ENCODE assay signal across 1 cellular context in genomic region chr15:58331903-58332675, GRCh38.
TF ChIP-seq lines count a peak whose summit lies in the region.

No MANE protein-coding gene starts in this region.

TF ChIP-seq in HepG2, 621 proteins besides CTCF, POLR2A, EP300 and RAD21 (continued from another document and continues in another):
- TF ChIP-seq TARDBP (CRISPR knock-in tag; IDR thresholded peaks at IDR 0.05), result no peak
- TF ChIP-seq ZNF619 (CRISPR knock-in tag; IDR thresholded peaks at IDR 0.05), result no peak
- 0 out of 2 replicates have a peak, but pooled peaks have one; percentile 43 for TF ChIP-seq ZNF639 (CRISPR knock-in tag; conservative IDR thresholded peaks at IDR 0.05)
- no peak for TF ChIP-seq NONO (IDR thresholded peaks at IDR 0.05)
- TF ChIP-seq NONO (CRISPR knock-in tag; conservative IDR thresholded peaks at IDR 0.05), result 0 out of 2 replicates have a peak, but pooled peaks have one; percentile 38
- peak; percentile 75; the same call in 1 of the 2 replicates for TF ChIP-seq TBX3 (IDR thresholded peaks at IDR 0.05; ENCODE audit: borderline replicate concordance)
- TF ChIP-seq HMGXB4 (CRISPR knock-in tag; IDR thresholded peaks at IDR 0.05; ENCODE audit: borderline replicate concordance in 1 of 2, low read depth in 1 of 2), result peak in 1 of 2 experiments; percentile 28; a peak in 2 of 4 replicates
- TF ChIP-seq ZNF781 (CRISPR knock-in tag; IDR thresholded peaks at IDR 0.05; ENCODE audit: borderline replicate concordance, not compliant biosample characterization), result no peak
- peak; percentile 49 for TF ChIP-seq BHLHE40 (IDR thresholded peaks at IDR 0.05; ENCODE audit: low read length)
- peak; percentile 21; the same call in 1 of the 2 replicates for TF ChIP-seq TCF7 (IDR thresholded peaks at IDR 0.05; ENCODE audit: low read depth)
- peak; percentile 60; the same call in 1 of the 2 replicates for TF ChIP-seq ZMYM2 (CRISPR knock-in tag; IDR thresholded peaks at IDR 0.05)
- no peak; the same call in 1 of the 2 replicates for TF ChIP-seq ZNF205 (CRISPR knock-in tag; IDR thresholded peaks at IDR 0.05)
- TF ChIP-seq CSRNP2 (CRISPR knock-in tag; conservative IDR thresholded peaks at IDR 0.05; ENCODE audit: low read depth), result no peak
- no peak for TF ChIP-seq HOXA5 (CRISPR knock-in tag; IDR thresholded peaks at IDR 0.05)
- peak; percentile 57; the same call in 1 of the 2 replicates for TF ChIP-seq ZNF670 (CRISPR knock-in tag; IDR thresholded peaks at IDR 0.05; ENCODE audit: borderline replicate concordance)
- peak; percentile 64 for TF ChIP-seq RBM22 (optimal IDR thresholded peaks at IDR 0.05; ENCODE audit: low read length)
- peak; percentile 79 for TF ChIP-seq MAX (IDR thresholded peaks at IDR 0.05)
- TF ChIP-seq SOX5 (CRISPR knock-in tag; IDR thresholded peaks at IDR 0.05; ENCODE audit: borderline replicate concordance), result peak; percentile 57; the same call in 1 of the 2 replicates
- no peak for TF ChIP-seq GMEB2 (CRISPR knock-in tag; IDR thresholded peaks at IDR 0.05; ENCODE audit: low read depth)
- TF ChIP-seq ZNF430 (CRISPR knock-in tag; IDR thresholded peaks at IDR 0.05), result no peak; the same call in 1 of the 2 replicates
- TF ChIP-seq SOX13 (IDR thresholded peaks at IDR 0.05), result peak; percentile 56; the same call in 1 of the 2 replicates
- TF ChIP-seq SOX13 (CRISPR knock-in tag; conservative IDR thresholded peaks at IDR 0.05 in 1 of 2, IDR thresholded peaks at IDR 0.05 in 1 of 2), result peak in 1 of 2 experiments; percentile 61; a peak in 2 of 4 replicates
- TF ChIP-seq ELF3 (CRISPR knock-in tag; IDR thresholded peaks at IDR 0.05), result peak; percentile 57; the same call in 1 of the 2 replicates
- peak; percentile 90; the same call in 1 of the 2 replicates for TF ChIP-seq JUNB (CRISPR knock-in tag; IDR thresholded peaks at IDR 0.05; ENCODE audit: borderline replicate concordance)
- TF ChIP-seq ARID5B (CRISPR knock-in tag; IDR thresholded peaks at IDR 0.05), result peak; percentile 91
- TF ChIP-seq ATF1 (CRISPR knock-in tag; IDR thresholded peaks at IDR 0.05), result peak; percentile 56; the same call in 1 of the 2 replicates
- TF ChIP-seq HDAC1 (CRISPR knock-in tag; IDR thresholded peaks at IDR 0.05), result peak; percentile 60
- TF ChIP-seq TCF7L2 (IDR thresholded peaks at IDR 0.05; ENCODE audit: low read depth, low read length), result no peak
- TF ChIP-seq ZNF644 (CRISPR knock-in tag; IDR thresholded peaks at IDR 0.05; ENCODE audit: low read depth), result peak; percentile 50; the same call in 1 of the 2 replicates
- peak; percentile 38; the same call in 1 of the 2 replicates for TF ChIP-seq NFIC (IDR thresholded peaks at IDR 0.05; ENCODE audit: low read length)
- TF ChIP-seq ZNF687 (CRISPR knock-in tag; IDR thresholded peaks at IDR 0.05), result peak; percentile 84
- peak; percentile 98 for TF ChIP-seq ZNF281 (CRISPR knock-in tag; IDR thresholded peaks at IDR 0.05; ENCODE audit: borderline replicate concordance)
- TF ChIP-seq GATAD1 (CRISPR knock-in tag; IDR thresholded peaks at IDR 0.05), result peak; percentile 50
- TF ChIP-seq MXI1 (IDR thresholded peaks at IDR 0.05; ENCODE audit: borderline replicate concordance, low read depth, low read length), result peak; percentile 81; the same call in 2 of the 3 replicates
- peak; percentile 78 for TF ChIP-seq KAT8 (CRISPR knock-in tag; IDR thresholded peaks at IDR 0.05)
- TF ChIP-seq HOXD1 (CRISPR knock-in tag; IDR thresholded peaks at IDR 0.05), result no peak
- TF ChIP-seq NR2F1 (CRISPR knock-in tag; IDR thresholded peaks at IDR 0.05), result peak; percentile 45 to 73; a peak in 3 of 4 replicates
- TF ChIP-seq ZFP41 (CRISPR knock-in tag; IDR thresholded peaks at IDR 0.05; ENCODE audit: borderline replicate concordance), result no peak
- peak; percentile 46 for TF ChIP-seq ZNF143 (CRISPR knock-in tag; IDR thresholded peaks at IDR 0.05)
- TF ChIP-seq ZNF598 (CRISPR knock-in tag; IDR thresholded peaks at IDR 0.05; ENCODE audit: borderline replicate concordance), result peak; percentile 20; the same call in 1 of the 2 replicates
- TF ChIP-seq LCORL (IDR thresholded peaks at IDR 0.05), result no peak
- 0 out of 2 replicates have a peak, but pooled peaks have one; percentile 13 for TF ChIP-seq LCORL (CRISPR knock-in tag; IDR thresholded peaks at IDR 0.05)
- peak; percentile 34; the same call in 1 of the 2 replicates for TF ChIP-seq NFKB2 (CRISPR knock-in tag; IDR thresholded peaks at IDR 0.05; ENCODE audit: borderline replicate concordance)
- TF ChIP-seq JUND (CRISPR knock-in tag; IDR thresholded peaks at IDR 0.05), result peak; percentile 98
- peak; percentile 50; the same call in 1 of the 2 replicates for TF ChIP-seq ZBTB38 (CRISPR knock-in tag; IDR thresholded peaks at IDR 0.05)
- peak; percentile 87 for TF ChIP-seq CBX1 (IDR thresholded peaks at IDR 0.05; ENCODE audit: low read depth)
- peak; percentile 74; the same call in 1 of the 2 replicates for TF ChIP-seq FOXO1 (CRISPR knock-in tag; IDR thresholded peaks at IDR 0.05)
- peak; percentile 75; the same call in 1 of the 2 replicates for TF ChIP-seq SMAD3 (CRISPR knock-in tag; IDR thresholded peaks at IDR 0.05)
- no peak for TF ChIP-seq ARNT (IDR thresholded peaks at IDR 0.05)
- TF ChIP-seq NFIB (CRISPR knock-in tag; IDR thresholded peaks at IDR 0.05; ENCODE audit: borderline replicate concordance), result no peak
- 0 out of 2 replicates have a peak, but pooled peaks have one; percentile 45 for TF ChIP-seq ZNF225 (CRISPR knock-in tag; IDR thresholded peaks at IDR 0.05)
- no peak for TF ChIP-seq ZNF552 (CRISPR knock-in tag; IDR thresholded peaks at IDR 0.05; ENCODE audit: borderline replicate concordance)
